In the genomic region with DNA sequence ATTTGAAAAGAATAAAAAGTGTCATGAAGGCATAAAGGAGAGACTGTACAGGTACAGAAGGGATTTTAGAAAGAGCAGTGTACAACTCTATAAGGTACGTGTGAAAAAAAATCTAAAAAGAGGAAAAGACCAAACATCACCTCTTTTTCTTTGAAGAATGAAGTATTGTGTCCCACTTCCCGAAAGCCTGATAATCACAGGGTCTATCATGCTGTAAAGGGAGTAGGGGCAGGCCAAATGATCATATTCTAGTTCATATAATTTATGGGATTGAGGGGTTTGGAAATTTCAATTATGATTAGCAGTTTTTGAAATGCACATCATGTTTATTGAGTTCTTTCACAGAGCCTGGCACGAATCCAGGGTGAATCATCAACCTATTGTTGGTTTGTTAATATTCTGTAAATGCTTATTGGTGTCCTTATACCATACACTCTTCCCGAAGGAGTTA, we compare ENCODE assay signal across 8 cellular contexts. TPM values are rescaled to one million over a fixed set of nuclear protein-coding genes. Genes with fewer than 3 reads are reported as not detected.
A peak's percentile ranks its signal among the peaks of the same experiment; 100 is the strongest.
DNase-seq lines count a peak whose midpoint lies in the region; ATAC-seq, FAIRE-seq and TF ChIP-seq lines count a peak whose summit lies in the region.

No MANE protein-coding gene starts in this region.

- intact Hi-C loops in posterior vena cava (cut with DNase I), result no loop called here

- no peaks in the 10 kb centered on the region for H3K79me2 ChIP-seq in OCI-LY1 (ENCODE audit: insufficient read depth, low read length)

- peak overlapping the region; percentile 95 for H2AFZ ChIP-seq in OCI-LY1 (ENCODE audit: low read length)

- H3K4me2 ChIP-seq in A549 (peak overlapping the region; percentile 89), OCI-LY1 (ENCODE audit: low read length) (peak overlapping the region; percentile 77)

- no peak for TF ChIP-seq CTCF in A549 (IDR thresholded peaks at IDR 0.05)
- TF ChIP-seq CTCF in GM06990 (IDR thresholded peaks at IDR 0.05; ENCODE audit: insufficient read depth, low read length, poor library complexity, severe bottlenecking), result no peak
- TF ChIP-seq CTCF in OCI-LY1 (IDR thresholded peaks at IDR 0.05; ENCODE audit: low read length), result no peak

- TF ChIP-seq POLR2A in A549 (IDR thresholded peaks at IDR 0.05; ENCODE audit: low read length), result no peak

- H3K4me3 ChIP-seq in A549 (peak overlapping the region; percentile 100), GM06990 (replicated peaks; ENCODE audit: low read depth, low read length) (peak overlapping the region; percentile 96), OCI-LY1 (ENCODE audit: low read depth, low read length, poor library complexity, severe bottlenecking) (peak overlapping the region; percentile 88), thymus (ENCODE audit: low read length) (peak overlapping the region; percentile 90)

- H3F3A ChIP-seq in OCI-LY1 (ENCODE audit: insufficient read depth, low read length), result no peaks in the 10 kb centered on the region

- H3K4me1 Mint-ChIP-seq in central memory CD8-positive, alpha-beta T cell, result peaks cover 38% of the 10 kb centered on the region

- no peaks in the 10 kb centered on the region for H3K27me3 Mint-ChIP-seq in central memory CD8-positive, alpha-beta T cell

- CTCF ChIA-PET in A549 (lab: Yijun Ruan, JAX), result no interaction called here

- no peak for TF ChIP-seq RAD21 in A549 (conservative IDR thresholded peaks at IDR 0.05 in 1 of 2, IDR thresholded peaks at IDR 0.05 in 1 of 2)

- peaks cover 14% of the 10 kb centered on the region for H3K36me3 Mint-ChIP-seq in central memory CD8-positive, alpha-beta T cell (ENCODE audit: insufficient read depth)

- no peak for ATAC-seq in A549
- no peak for ATAC-seq in central memory CD8-positive, alpha-beta T cell (replicated peaks; ENCODE audit: extremely low read depth, poor library complexity, severe bottlenecking)

- H3K27me3 ChIP-seq in GM06990 (replicated peaks; ENCODE audit: control insufficient read depth, insufficient read depth, low read length), result no peaks in the 10 kb centered on the region
- no peaks in the 10 kb centered on the region for H3K27me3 ChIP-seq in OCI-LY1 (ENCODE audit: insufficient read depth, low read length)
- no peaks in the 10 kb centered on the region for H3K27me3 ChIP-seq in thymus (ENCODE audit: control insufficient read depth, insufficient read depth)

- H3K9me3 ChIP-seq in A549 (no peaks in the 10 kb centered on the region), OCI-LY1 (ENCODE audit: low read length) (no peaks in the 10 kb centered on the region), thymus (ENCODE audit: control insufficient read depth) (no peaks in the 10 kb centered on the region)

- peak overlapping the region; percentile 93 to 99 for H3K27ac ChIP-seq in A549
- peak overlapping the region; percentile 49 for H3K27ac ChIP-seq in OCI-LY1 (ENCODE audit: low read depth, low read length, poor library complexity, severe bottlenecking)
- peak overlapping the region; percentile 92 for H3K27ac ChIP-seq in thymus (ENCODE audit: low read depth)

- POLR2A ChIA-PET in A549 (lab: Yijun Ruan, JAX), result no interaction called here

- no peak for FAIRE-seq in A549 (lab: Jason Lieb, UNC)

- in situ Hi-C loops in G401 (cut with HindIII; ENCODE audit: low sequenced_read_pairs), result no loop called here

- H3K9me2 ChIP-seq in OCI-LY1 (ENCODE audit: low read depth, low read length), result no peaks in the 10 kb centered on the region

- peak overlapping the region; percentile 72 for H3K9ac ChIP-seq in OCI-LY1 (ENCODE audit: low read length)

- TF ChIP-seq EP300 in A549 (IDR thresholded peaks at IDR 0.05), result no peak

- 5% methylated on average over 3 of the region's 4 CpGs for WGBS in A549 (ENCODE audit: missing lambda C conversion rate)
- WGBS in thymus, result 30% methylated on average over 4 of the region's 4 CpGs

- H3K4me1 ChIP-seq in A549 (peaks cover 40% of the 10 kb centered on the region), OCI-LY1 (ENCODE audit: insufficient read depth, low read length, severe bottlenecking) (peaks cover 30% of the 10 kb centered on the region), thymus (ENCODE audit: control insufficient read depth, insufficient read depth, low read length) (peaks cover 11% of the 10 kb centered on the region)

- H3K36me3 ChIP-seq in GM06990 (ENCODE audit: control insufficient read depth, insufficient read depth, low read length), result no peaks in the 10 kb centered on the region
- no peaks in the 10 kb centered on the region for H3K36me3 ChIP-seq in OCI-LY1 (ENCODE audit: insufficient read depth, low read length)
- H3K36me3 ChIP-seq in thymus (ENCODE audit: control insufficient read depth, insufficient read depth), result no peaks in the 10 kb centered on the region

- peak overlapping the region; percentile 97 for H3K27ac Mint-ChIP-seq in central memory CD8-positive, alpha-beta T cell (ENCODE audit: low read depth)

- H3K9me3 Mint-ChIP-seq in central memory CD8-positive, alpha-beta T cell, result no peaks in the 10 kb centered on the region

- H3K4me3 Mint-ChIP-seq in central memory CD8-positive, alpha-beta T cell, result peak overlapping the region; percentile 92

- no peaks in the 10 kb centered on the region for H4K20me1 ChIP-seq in OCI-LY1 (ENCODE audit: insufficient read depth, low read length)

- peak in 1 of 2 experiments; percentile 56 for DNase-seq in A549 (ENCODE audit: low read depth in 1 of 2, low spot score in 1 of 2)
- no peak for DNase-seq in GM06990 (ENCODE audit: extremely low read depth, insufficient read length)
- DNase-seq in central memory CD8-positive, alpha-beta T cell (ENCODE audit: low spot score in 2 of 2), result no peak
- peak; percentile 93 for DNase-seq in lung microvascular endothelial cell (ENCODE audit: low read depth in 2 of 2)
- no peak for DNase-seq in G401 (ENCODE audit: low spot score)
- DNase-seq in posterior vena cava (ENCODE audit: low spot score), result no peak

TF ChIP-seq in A549, 52 proteins besides CTCF, POLR2A, EP300 and RAD21:
- TF ChIP-seq FOXS1 (CRISPR knock-in tag; IDR thresholded peaks at IDR 0.05) (no peak), FOSL2 (IDR thresholded peaks at IDR 0.05) (no peak), FOSL2 (CRISPR knock-in tag; IDR thresholded peaks at IDR 0.05) (peak; percentile 63)

RNA-seq across cellular contexts. Expression of gene RERE, which starts 0.9 kb away (rescaled TPM):
- polyA plus RNA-seq in A549 (2011; rRNA removed), result 12.6 and 36.8 TPM in 2 replicates
- 8.3 and 8.5 TPM in 2 replicates for polyA plus RNA-seq in A549 (2012; cell fraction: cytosol; rRNA removed)
- 10.2 and 20.1 TPM in 2 replicates for polyA plus RNA-seq in A549 (2012; cell fraction: nucleus; rRNA removed)
- 22.0 to 28.6 TPM (median 27.9 TPM) in 3 replicates for polyA plus RNA-seq in A549 (2017; fragmentation: RNase III; extraction: RNeasy Plus Mini Kit Qiagen cat#74134 plus additional on column Dnase treatment)
- polyA minus RNA-seq in A549 (2011; rRNA and poly(A)+ RNA removed), result 74.2 and 81.5 TPM in 2 replicates
- total RNA-seq in lung microvascular endothelial cell, result 35.7 and 86.5 TPM in 2 replicates
- polyA plus RNA-seq in thymus, result 22.9 TPM
- total RNA-seq in G401 (2014; rRNA removed; shearing (Covaris generic)), result 22.6 and 57.3 TPM in 2 replicates
- total RNA-seq in posterior vena cava, result 100 to 1,000 TPM in 1 of 2 donors, 10 to 100 TPM in 1; 94.9 to 116 TPM

Comparison
In these comparisons a context has a peak if more than half of its experiments do, and no peak if none do; other contexts are left out.
1. DNase-seq: peak in lung microvascular endothelial cell (2 of 2); none in GM06990 (single experiment), central memory CD8-positive, alpha-beta T cell (0 of 2), G401 (single experiment) and posterior vena cava (single experiment).
2. Peak in every context shown above with its lines, with median percentiles within 50 percentile points of each other: H3K27ac ChIP-seq and H3K4me3 ChIP-seq.